ENCODE assay signal across 1 cellular context in genomic region chrX:81120936-81121351, GRCh38.
A peak's percentile ranks its signal among the peaks of the same experiment; 100 is the strongest.
TF ChIP-seq lines count a peak whose summit lies in the region.

No MANE protein-coding gene starts in this region.

TF ChIP-seq in H1, 55 proteins besides CTCF, POLR2A, EP300 and RAD21:
- TF ChIP-seq CBX8 (IDR thresholded peaks at IDR 0.05; ENCODE audit: borderline replicate concordance, low read depth, low read length), result no peak
- TF ChIP-seq JUN (IDR thresholded peaks at IDR 0.05; ENCODE audit: low read depth, low read length), result no peak
- no peak for TF ChIP-seq BACH1 (IDR thresholded peaks at IDR 0.05; ENCODE audit: low read length)
- no peak for TF ChIP-seq RNF2 (IDR thresholded peaks at IDR 0.05; ENCODE audit: borderline replicate concordance, low read depth, low read length, missing control alignments, poor library complexity, severe bottlenecking)
- no peak for TF ChIP-seq SP1 (IDR thresholded peaks at IDR 0.05; ENCODE audit: low read depth, low read length)
- no peak for TF ChIP-seq SIX5 (IDR thresholded peaks at IDR 0.05; ENCODE audit: low read depth, low read length)
- no peak for TF ChIP-seq KDM4A (IDR thresholded peaks at IDR 0.05; ENCODE audit: low read depth, low read length, severe bottlenecking)
- no peak for TF ChIP-seq TAF7 (optimal IDR thresholded peaks at IDR 0.05; ENCODE audit: borderline replicate concordance, low read depth, low read length)
- no peak for TF ChIP-seq NANOG (IDR thresholded peaks at IDR 0.05; ENCODE audit: insufficient read depth, low read depth, low read length, poor library complexity, severe bottlenecking)
- peak; percentile 9; the same call in 1 of the 2 replicates for TF ChIP-seq TAF1 (IDR thresholded peaks at IDR 0.05; ENCODE audit: low read depth, low read length)
- TF ChIP-seq SIN3A (conservative IDR thresholded peaks at IDR 0.05 in 1 of 2, IDR thresholded peaks at IDR 0.05 in 1 of 2; ENCODE audit: low read depth in 1 of 2, low read length in 2 of 2), result peak in 1 of 2 experiments; percentile 18; a peak in 1 of 4 replicates
- no peak for TF ChIP-seq ATF2 (IDR thresholded peaks at IDR 0.05; ENCODE audit: low read length)
- TF ChIP-seq PHF8 (conservative IDR thresholded peaks at IDR 0.05; ENCODE audit: low read depth, low read length), result no peak
- TF ChIP-seq TCF12 (IDR thresholded peaks at IDR 0.05; ENCODE audit: low read depth, low read length), result no peak
TF ChIP-seq in H1: peak in this region for 2.
